In the genomic region with DNA sequence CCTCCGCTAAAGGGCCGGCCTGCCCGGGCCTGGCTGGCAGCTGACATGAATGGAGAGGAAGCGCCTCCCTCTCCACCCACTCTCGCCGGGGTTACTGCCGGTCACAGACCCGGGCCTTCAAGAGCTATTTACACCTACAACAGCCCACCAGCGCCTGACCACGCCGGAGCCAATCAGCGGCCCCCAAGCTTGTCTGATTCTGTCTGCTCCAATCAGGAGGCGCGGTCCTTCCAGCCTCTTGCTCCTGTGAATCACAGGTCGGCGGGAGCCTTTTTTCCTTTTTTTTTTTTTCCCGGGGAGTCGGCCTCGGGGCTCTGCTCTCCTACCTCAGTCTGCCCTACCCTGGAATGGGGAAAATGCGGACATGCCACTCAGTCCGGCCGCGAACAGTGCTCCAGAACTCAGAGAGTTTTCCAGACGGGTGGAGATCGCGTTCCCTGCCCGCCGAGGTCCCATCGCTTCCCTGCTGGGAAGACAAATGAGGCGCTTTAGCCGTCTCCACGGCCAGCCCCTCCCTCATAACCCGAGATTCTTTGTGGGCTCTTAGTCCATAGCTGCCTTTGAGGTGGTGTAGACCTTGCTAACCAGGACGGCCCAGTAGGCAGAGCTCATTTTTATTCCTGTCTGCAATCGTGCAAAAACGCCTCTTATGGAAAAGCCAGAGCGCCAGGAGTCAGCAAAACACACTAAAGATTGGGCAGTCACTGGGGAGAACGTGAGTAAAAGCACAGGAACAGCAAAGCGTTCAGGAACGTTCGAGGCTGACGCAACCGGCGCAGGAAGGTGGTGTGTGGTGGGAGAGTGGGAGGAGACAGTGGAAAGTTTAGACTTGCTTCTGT, we compare ENCODE assay signal across 8 cellular contexts. TPM values are rescaled to one million over a fixed set of nuclear protein-coding genes. Genes with fewer than 3 reads are reported as not detected.
A peak's percentile ranks its signal among the peaks of the same experiment; 100 is the strongest.
DNase-seq lines count a peak whose midpoint lies in the region; ATAC-seq, FAIRE-seq and TF ChIP-seq lines count a peak whose summit lies in the region.

No MANE protein-coding gene starts in this region.

- no peaks in the 10 kb centered on the region for H3K9me2 ChIP-seq in hepatocyte (replicated peaks; ENCODE audit: insufficient read depth)

- H2AFZ ChIP-seq in hepatocyte, result no peak overlapping the region

- TF ChIP-seq CTCF in astrocyte of the cerebellum (IDR thresholded peaks at IDR 0.05; ENCODE audit: low read depth, low read length, missing control alignments) (no peak), hepatocyte (IDR thresholded peaks at IDR 0.05; ENCODE audit: poor library complexity) (no peak)

- H3K27ac ChIP-seq in hepatocyte (peak overlapping the region; percentile 97), rectal smooth muscle tissue (ENCODE audit: low read depth, low read length) (peak overlapping the region; percentile 92), aorta (ENCODE audit: low read depth in 1 of 2, low read length in 2 of 2) (peak overlapping the region; percentile 95 to 98)

- H3K36me3 ChIP-seq in hepatocyte (replicated peaks; ENCODE audit: insufficient read depth, low read depth), result no peaks in the 10 kb centered on the region
- peaks cover 2% of the 10 kb centered on the region for H3K36me3 ChIP-seq in rectal smooth muscle tissue (ENCODE audit: control insufficient read depth, insufficient read depth, low read length)
- H3K36me3 ChIP-seq in aorta (ENCODE audit: control insufficient read depth in 1 of 2, insufficient read depth in 2 of 2, low read length in 1 of 2), result no peaks in the 10 kb centered on the region

- H3K4me2 ChIP-seq in hepatocyte, result peak overlapping the region; percentile 76

- peaks cover 13% of the 10 kb centered on the region for H3K79me2 ChIP-seq in hepatocyte

- no peaks in the 10 kb centered on the region for H3K9me3 ChIP-seq in hepatocyte (ENCODE audit: low read depth)
- H3K9me3 ChIP-seq in aorta (ENCODE audit: control insufficient read depth, low read length), result no peaks in the 10 kb centered on the region

- in situ Hi-C loops in astrocyte of the cerebellum (cut with HindIII; ENCODE audit: low sequenced_read_pairs), result no loop called here

- intact Hi-C loops in aorta (cut with DNase I), result loop anchor here (1.0 to 2.0 kb wide), 2 partner anchors 26 to 27 kb away; a partner anchor contains a TSS

- H3K9ac ChIP-seq in rectal smooth muscle tissue (ENCODE audit: low read length), result peak overlapping the region; percentile 56

- DNase-seq in GM18507 (ENCODE audit: extremely low spot score, insufficient read length, low read depth), result peak; percentile 86
- DNase-seq in NCI-H187 treated with DMSO at 0.1 percent for 48 hours (lab: John Stamatoyannopoulos, UW), result peak; percentile 24
- DNase-seq in T-helper 22 cell (ENCODE audit: low read depth), result peak; percentile 71
- DNase-seq in astrocyte of the cerebellum (ENCODE audit: low read depth), result peak; percentile 99
- DNase-seq in hepatocyte (ENCODE audit: low spot score), result peak; percentile 99
- peak; percentile 99 for DNase-seq in aorta

- H3K4me3 ChIP-seq in astrocyte of the cerebellum (ENCODE audit: low read depth, low read length) (peak overlapping the region; percentile 41), hepatocyte (peak overlapping the region; percentile 1), rectal smooth muscle tissue (ENCODE audit: low read length) (peak overlapping the region; percentile 64), aorta (ENCODE audit: low read length in 2 of 2) (peak overlapping the region; percentile 23 to 56)

- H4K20me1 ChIP-seq in hepatocyte (ENCODE audit: insufficient read depth, poor library complexity, severe bottlenecking), result no peaks in the 10 kb centered on the region

- ATAC-seq in HG02970 (IDR thresholded peaks at IDR 0.05; ENCODE audit: low FRiP score, unreplicated experiment) (peak; percentile 84), aorta (ENCODE audit: low FRiP score) (peak; percentile 95)

- WGBS in hepatocyte (ENCODE audit: low lambda C conversion rate, missing lambda C conversion rate), result under 1% methylated on average over 43 of the region's 44 CpGs
- 0 to 1% methylated on average over 44 of the region's 44 CpGs for WGBS in aorta, 2 donors

- H3K4me1 ChIP-seq in hepatocyte (ENCODE audit: insufficient read depth) (peaks cover 46% of the 10 kb centered on the region), rectal smooth muscle tissue (ENCODE audit: control insufficient read depth, insufficient read depth, low read length) (peaks cover 9% of the 10 kb centered on the region), aorta (ENCODE audit: control insufficient read depth in 1 of 2, insufficient read depth in 2 of 2, low read length in 2 of 2) (peaks cover 0 to 10% of the 10 kb centered on the region in 2 donors)

- H3K27me3 ChIP-seq in hepatocyte (no peaks in the 10 kb centered on the region), rectal smooth muscle tissue (ENCODE audit: control insufficient read depth, insufficient read depth, low read length) (no peaks in the 10 kb centered on the region), aorta (ENCODE audit: control insufficient read depth in 1 of 2, insufficient read depth in 2 of 2, low read length in 1 of 2) (no peaks in the 10 kb centered on the region)

- peak; percentile 90 for FAIRE-seq in GM18507 (lab: Jason Lieb, UNC)

RNA-seq across cellular contexts. Expression of a gene that starts 26.5 kb away (rescaled TPM):
- total RNA-seq in hepatocyte, result 589 and 622 TPM in 2 replicates
- 213 and 282 TPM in 2 replicates for polyA plus RNA-seq in hepatocyte
- total RNA-seq in aorta, result 10 to 100 TPM; 22.7 to 47.3 TPM
- polyA plus RNA-seq in aorta, result 10 to 100 TPM in 1 of 2 donors, 1 to 10 TPM in 1; 1.6 to 12.6 TPM

RNA-seq across cellular contexts. Expression of a gene that starts 43.5 kb away (rescaled TPM):
- total RNA-seq in hepatocyte, result 0.10 TPM in 1 of 2 replicates, not detected in the other
- polyA plus RNA-seq in hepatocyte, result 0.88 and 1.9 TPM in 2 replicates
- 1 to 10 TPM in 1 of 2 donors, under 1 TPM in 1; 0.71 to 1.1 TPM for total RNA-seq in aorta
- polyA plus RNA-seq in aorta, result under 1 TPM; 0.25 to 0.87 TPM

Comparison
In these comparisons a context has a peak if more than half of its experiments do, and no peak if none do; other contexts are left out.
1. Peak in every context shown above with its lines: DNase-seq, ATAC-seq, H3K4me3 ChIP-seq and H3K27ac ChIP-seq.
2. DNase-seq: peak in every context shown above with its lines; median percentile 99 in astrocyte of the cerebellum; 99 in hepatocyte; 99 in aorta; 86 in GM18507; 71 in T-helper 22 cell; 24 in NCI-H187 treated with DMSO at 0.1 percent for 48 hours.
3. H3K4me3 ChIP-seq: peak in every context shown above with its lines; median percentile 64 in rectal smooth muscle tissue; 41 in astrocyte of the cerebellum; 40 in aorta; 1 in hepatocyte.
4. RNA of a gene that starts 26.5 kb away (total RNA-seq): 589 to 622 TPM in hepatocyte; 22.7 to 47.3 TPM in aorta; every median in the first group is over 10 times any median in the second.